8 cellular contexts compared by ENCODE assay signal in genomic region chr9:19409406-19410194, GRCh38. TPM values are rescaled to one million over a fixed set of nuclear protein-coding genes. Genes with fewer than 3 reads are reported as not detected.
DNase-seq lines count a peak whose midpoint lies in the region; ATAC-seq and TF ChIP-seq lines count a peak whose summit lies in the region.

No MANE protein-coding gene starts in this region.

- H3K4me3 ChIP-seq in A673 (ENCODE audit: low read depth, low read length, poor library complexity, severe bottlenecking), result peak overlapping the region; percentile 61
- H3K4me3 ChIP-seq in lung, result peak overlapping the region; percentile 79
- peak overlapping the region; percentile 64 to 75 for H3K4me3 ChIP-seq in tibial artery

- H3K27ac ChIP-seq in A673 (ENCODE audit: low read depth, low read length, poor library complexity, severe bottlenecking), result no peak overlapping the region
- peak overlapping the region; percentile 71 to 82 for H3K27ac ChIP-seq in lung (ENCODE audit: low read depth in 1 of 2, low read length in 1 of 2)
- peak overlapping the region; percentile 84 to 89 for H3K27ac ChIP-seq in tibial artery

- H3K27ac Mint-ChIP-seq in dendritic cell treated with granulocyte-macrophage colony-stimulating factor and Interleukin-4, amounts not matched to agents 40 ng/mL and 50 ng/mL, for 4 days, result peak overlapping the region; percentile 33

- H3K36me3 ChIP-seq in A673 (ENCODE audit: insufficient read depth, low read length, poor library complexity, severe bottlenecking) (no peaks in the 10 kb centered on the region), lung (ENCODE audit: control insufficient read depth in 2 of 2, insufficient read depth in 2 of 2, low read length in 2 of 2) (no peaks in the 10 kb centered on the region), tibial artery (no peaks in the 10 kb centered on the region)

- H3K4me3 Mint-ChIP-seq in dendritic cell treated with granulocyte-macrophage colony-stimulating factor and Interleukin-4, amounts not matched to agents 40 ng/mL and 50 ng/mL, for 4 days, result peak overlapping the region; percentile 91

- no peaks in the 10 kb centered on the region for H3K9me3 Mint-ChIP-seq in dendritic cell treated with granulocyte-macrophage colony-stimulating factor and Interleukin-4, amounts not matched to agents 40 ng/mL and 50 ng/mL, for 4 days

- no TSS peak for BruUV-seq in A673 (replicated peaks; lab: Mats Ljungman, UMichigan)

- H3K4me1 Mint-ChIP-seq in dendritic cell treated with granulocyte-macrophage colony-stimulating factor and Interleukin-4, amounts not matched to agents 40 ng/mL and 50 ng/mL, for 4 days (ENCODE audit: low read depth), result peaks cover 19% of the 10 kb centered on the region

- H3K9me3 ChIP-seq in A673 (ENCODE audit: low read depth, low read length, poor library complexity, severe bottlenecking) (no peaks in the 10 kb centered on the region), lung (ENCODE audit: control insufficient read depth in 2 of 2, insufficient read depth in 1 of 2, low read length in 1 of 2) (no peaks in the 10 kb centered on the region), tibial artery (no peaks in the 10 kb centered on the region)

- CTCF ChIA-PET in A673 (lab: Charles Lee), result no interaction called here

- peaks cover 8% of the 10 kb centered on the region for H3K36me3 Mint-ChIP-seq in dendritic cell treated with granulocyte-macrophage colony-stimulating factor and Interleukin-4, amounts not matched to agents 40 ng/mL and 50 ng/mL, for 4 days (ENCODE audit: low read depth)

- H3K4me1 ChIP-seq in A673 (ENCODE audit: insufficient read depth, low read length, poor library complexity, severe bottlenecking), result no peaks in the 10 kb centered on the region
- peaks cover 2 to 4% of the 10 kb centered on the region in 2 donors for H3K4me1 ChIP-seq in lung (ENCODE audit: control insufficient read depth in 2 of 2, insufficient read depth in 2 of 2, low read length in 2 of 2)
- peaks cover 0 to 18% (median 11%) of the 10 kb centered on the region in 4 donors for H3K4me1 ChIP-seq in tibial artery

- POLR2A ChIA-PET in A673 (lab: Charles Lee; ENCODE audit: low non-redundant PET), result no interaction called here

- 1 to 2% methylated on average over 17 of the region's 17 CpGs for WGBS in lung, 2 donors

- intact Hi-C loops in A673 (cut with micrococcal nuclease; ENCODE audit: unreplicated experiment), result no loop called here
- intact Hi-C loops in dendritic cell treated with granulocyte-macrophage colony-stimulating factor and Interleukin-4, amounts not matched to agents 40 ng/mL and 50 ng/mL, for 4 days (cut with micrococcal nuclease), result loop anchor here (2.0 kb wide), 1 partner anchor 29 kb away; the partner anchor contains the start of gene RPS6
- intact Hi-C loops in tibial artery (cut with DNase I; ENCODE audit: low total_unique reads), result no loop called here
- intact Hi-C loops in posterior vena cava (cut with DNase I), result no loop called here

- no peak for TF ChIP-seq CTCF in A673 (conservative IDR thresholded peaks at IDR 0.05; ENCODE audit: low read depth, low read length)
- TF ChIP-seq CTCF in lung (IDR thresholded peaks at IDR 0.05; ENCODE audit: control extremely low read depth, extremely low read depth), result no peak
- no peak for TF ChIP-seq CTCF in tibial artery (IDR thresholded peaks at IDR 0.05)

- no peaks in the 10 kb centered on the region for H3K27me3 ChIP-seq in A673 (replicated peaks; ENCODE audit: insufficient read depth, low read depth, low read length, poor library complexity)
- H3K27me3 ChIP-seq in lung (ENCODE audit: control insufficient read depth, insufficient read depth), result no peaks in the 10 kb centered on the region
- no peaks in the 10 kb centered on the region for H3K27me3 ChIP-seq in tibial artery

- ATAC-seq in GM18511 (IDR thresholded peaks at IDR 0.05; ENCODE audit: unreplicated experiment), result peak; percentile 29
- ATAC-seq in HG03432 (IDR thresholded peaks at IDR 0.05; ENCODE audit: unreplicated experiment), result peak; percentile 27
- ATAC-seq in lung (ENCODE audit: insufficient read depth, low FRiP score), result no peak

- DNase-seq in A673 (ENCODE audit: low spot score) (peak; percentile 13), SK-N-DZ (ENCODE audit: low spot score) (peak; percentile 22), lung (ENCODE audit: low spot score) (no peak), tibial artery (peak; percentile 43 to 84), posterior vena cava (ENCODE audit: low spot score) (no peak)

- peaks cover 17% of the 10 kb centered on the region for H3K27me3 Mint-ChIP-seq in dendritic cell treated with granulocyte-macrophage colony-stimulating factor and Interleukin-4, amounts not matched to agents 40 ng/mL and 50 ng/mL, for 4 days

RNA-seq across cellular contexts. Expression of gene ACER2, which starts 0.8 kb away (rescaled TPM):
- total RNA-seq in A673 (2021) (0.70 and 0.84 TPM in 2 replicates), lung (1 to 10 TPM; 4.4 to 4.9 TPM), posterior vena cava (1 to 10 TPM; 3.5 TPM)
- 0.65 and 0.96 TPM in 2 replicates for polyA plus RNA-seq in SK-N-DZ (2014; cell fraction: cytosol; rRNA removed)
- polyA plus RNA-seq in SK-N-DZ (2014; cell fraction: nucleus; rRNA removed), result 0.79 and 1.6 TPM in 2 replicates
- polyA plus RNA-seq in lung, result 1 to 10 TPM in 1 of 2 donors, under 1 TPM in 1; 0.30 to 1.2 TPM

RNA-seq across cellular contexts. Expression of gene RPS6, which starts 29.6 kb away (rescaled TPM):
- 928 and 933 TPM in 2 replicates for total RNA-seq in A673 (2021)
- 1,251 and 1,297 TPM in 2 replicates for polyA plus RNA-seq in SK-N-DZ (2014; cell fraction: cytosol; rRNA removed)
- 1,000 and 1,088 TPM in 2 replicates for polyA plus RNA-seq in SK-N-DZ (2014; cell fraction: nucleus; rRNA removed)
- total RNA-seq in lung, result 1,000 to 10,000 TPM; 1,779 to 2,612 TPM
- polyA plus RNA-seq in lung, result 1,000 to 10,000 TPM; 1,742 to 5,189 TPM
- total RNA-seq in posterior vena cava, result 1,000 to 10,000 TPM; 1,572 to 1,582 TPM

Comparison
In these comparisons a context has a peak if more than half of its experiments do, and no peak if none do; other contexts are left out.
1. DNase-seq: peak in A673 (single experiment), SK-N-DZ (single experiment) and tibial artery (2 of 2); none in lung (single experiment) and posterior vena cava (single experiment).
2. Peak in every context shown above with its lines, with median percentiles within 50 percentile points of each other: H3K4me3 ChIP-seq.